ENCODE assay signal across 14 cellular contexts in genomic region chr1:231792634-231793033, GRCh38.
DNase-seq lines count a peak whose midpoint lies in the region; ATAC-seq and TF ChIP-seq lines count a peak whose summit lies in the region.
"Had no signal": no experiment of that assay in that cellular context is flagged by ENCODE, and none has a peak within 500 bp of the region (broad histone marks: within the 10 kb centered on the region; RNA-seq: fewer than 3 reads in every experiment).

No MANE protein-coding gene starts in this region.

- H3F3A ChIP-seq in SK-N-SH (replicated peaks; ENCODE audit: insufficient read depth) = no peaks in the 10 kb centered on the region

- TF ChIP-seq CTCF in SK-N-SH (IDR thresholded peaks at IDR 0.05) (no peak), spleen (IDR thresholded peaks at IDR 0.05 in 8 of 11, conservative IDR thresholded peaks at IDR 0.05 in 3 of 11) (no peak)

- TF ChIP-seq EP300 in SK-N-SH (IDR thresholded peaks at IDR 0.05; ENCODE audit: borderline replicate concordance in 1 of 2, low read depth in 1 of 2, low read length in 1 of 2) = no peak

- H3K36me3 ChIP-seq in SK-N-SH (replicated peaks in 1 of 2; ENCODE audit: control insufficient read depth in 1 of 2, insufficient read depth in 2 of 2, low read length in 1 of 2) (no peaks in the 10 kb centered on the region), spleen (peaks cover 0 to 18% (median 0%) of the 10 kb centered on the region in 6 donors)

- H3K4me3 ChIP-seq in SK-N-SH (ENCODE audit: low read depth in 2 of 2, low read length in 1 of 2) = no peak overlapping the region
- H3K4me3 ChIP-seq in spleen = no peak overlapping the region

- 35% methylated on average over 2 of the region's 2 CpGs for WGBS in SK-N-SH (ENCODE audit: low lambda C conversion rate)
- WGBS in spleen, 5 donors = 74 to 83% (median 77%) methylated on average over 2 of the region's 2 CpGs

- DNase-seq in SK-N-SH (no peak), astrocyte of the hippocampus (ENCODE audit: low read depth, low spot score) (peak; percentile 32), islet precursor cell (peak; percentile 63), retina (no peak), spleen (no peak), AG20443 (ENCODE audit: low spot score) (no peak)
- DNase-seq: ACHN; C1 segment of cervical spinal cord; Calu3; CD4-positive, alpha-beta T cell; DMS79 treated with DMSO at 0.1 percent for 48 hours; GDM1 had no signal

- no peaks in the 10 kb centered on the region for H4K20me1 ChIP-seq in SK-N-SH (ENCODE audit: insufficient read depth)

- intact Hi-C loops in spleen (cut with DNase I; ENCODE audit: low total_unique reads) = no loop called here

- H2AFZ ChIP-seq in SK-N-SH (ENCODE audit: low read depth) = no peak overlapping the region

- peak; percentile 19; the same call in 2 of the 3 replicates for ATAC-seq in SK-N-SH treated with all-trans-retinoic acid at 6 μM for 48 hours
- ATAC-seq: HCT116 had no signal

- no peak for TF ChIP-seq POLR2A in spleen (IDR thresholded peaks at IDR 0.05)

- H3K9me3 ChIP-seq in SK-N-SH (no peaks in the 10 kb centered on the region), spleen (no peaks in the 10 kb centered on the region)

- no peaks in the 10 kb centered on the region for H3K27me3 ChIP-seq in SK-N-SH (ENCODE audit: insufficient read depth)
- H3K27me3 ChIP-seq in spleen (replicated peaks in 1 of 7) = no peaks in the 10 kb centered on the region

- H3K79me2 ChIP-seq in SK-N-SH (ENCODE audit: insufficient read depth) = no peaks in the 10 kb centered on the region

- H3K4me1 ChIP-seq in SK-N-SH (ENCODE audit: control insufficient read depth in 1 of 2, insufficient read depth in 2 of 2, low read depth in 1 of 2, low read length in 1 of 2) (peaks cover 0 to 4% of the 10 kb centered on the region in 2 experiments; a peak in 1 of 4 replicates), spleen (no peaks in the 10 kb centered on the region)

- H3K9ac ChIP-seq in SK-N-SH = no peak overlapping the region

- no peak for TF ChIP-seq RAD21 in SK-N-SH (IDR thresholded peaks at IDR 0.05; ENCODE audit: low read length)

- H3K27ac ChIP-seq in SK-N-SH (ENCODE audit: low read depth in 2 of 2, low read length in 1 of 2) = no peak overlapping the region
- no peak overlapping the region for H3K27ac ChIP-seq in spleen

- no peak overlapping the region; the same call in 1 of the 2 replicates for H3K4me2 ChIP-seq in SK-N-SH

- H3K9me2 ChIP-seq in SK-N-SH = no peaks in the 10 kb centered on the region

- POLR2A ChIA-PET in SK-N-SH (lab: Yijun Ruan, JAX) = no interaction called here

- CTCF ChIA-PET in SK-N-SH (lab: Yijun Ruan, JAX) = interaction anchor here (1.2 kb wide), 2 partner anchors 37 to 225 kb away, joined by 3 read pairs; no protein-coding TSS in a partner anchor

TF ChIP-seq in SK-N-SH treated with all-trans-retinoic acid at 6 μM for 48 hours, 23 proteins besides CTCF, POLR2A, EP300 and RAD21 (continues in another document):
- TF ChIP-seq RARB (CRISPR knock-in tag; IDR thresholded peaks at IDR 0.05) = no peak
- no peak for TF ChIP-seq ISL1 (CRISPR knock-in tag; IDR thresholded peaks at IDR 0.05)
- no peak for TF ChIP-seq CSRNP3 (CRISPR knock-in tag; IDR thresholded peaks at IDR 0.05)
- TF ChIP-seq TSHZ2 (CRISPR knock-in tag; IDR thresholded peaks at IDR 0.05) = no peak
- TF ChIP-seq OSR1 (CRISPR knock-in tag; IDR thresholded peaks at IDR 0.05) = no peak
- no peak for TF ChIP-seq ZNF565 (CRISPR knock-in tag; conservative IDR thresholded peaks at IDR 0.05; ENCODE audit: low read depth)

TF ChIP-seq in SK-N-SH, 30 proteins besides CTCF, POLR2A, EP300 and RAD21:
- TF ChIP-seq, protein P1, sequence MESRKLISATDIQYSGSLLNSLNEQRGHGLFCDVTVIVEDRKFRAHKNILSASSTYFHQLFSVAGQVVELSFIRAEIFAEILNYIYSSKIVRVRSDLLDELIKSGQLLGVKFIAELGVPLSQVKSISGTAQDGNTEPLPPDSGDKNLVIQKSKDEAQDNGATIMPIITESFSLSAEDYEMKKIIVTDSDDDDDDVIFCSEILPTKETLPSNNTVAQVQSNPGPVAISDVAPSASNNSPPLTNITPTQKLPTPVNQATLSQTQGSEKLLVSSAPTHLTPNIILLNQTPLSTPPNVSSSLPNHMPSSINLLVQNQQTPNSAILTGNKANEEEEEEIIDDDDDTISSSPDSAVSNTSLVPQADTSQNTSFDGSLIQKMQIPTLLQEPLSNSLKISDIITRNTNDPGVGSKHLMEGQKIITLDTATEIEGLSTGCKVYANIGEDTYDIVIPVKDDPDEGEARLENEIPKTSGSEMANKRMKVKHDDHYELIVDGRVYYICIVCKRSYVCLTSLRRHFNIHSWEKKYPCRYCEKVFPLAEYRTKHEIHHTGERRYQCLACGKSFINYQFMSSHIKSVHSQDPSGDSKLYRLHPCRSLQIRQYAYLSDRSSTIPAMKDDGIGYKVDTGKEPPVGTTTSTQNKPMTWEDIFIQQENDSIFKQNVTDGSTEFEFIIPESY (IDR thresholded peaks at IDR 0.05; ENCODE audit: borderline replicate concordance, low read depth) = no peak
- no peak for TF ChIP-seq RFX5 (IDR thresholded peaks at IDR 0.05; ENCODE audit: low read length)
- no peak for TF ChIP-seq PBX3 (IDR thresholded peaks at IDR 0.05)
- TF ChIP-seq EZH2phosphoT487 (IDR thresholded peaks at IDR 0.05; ENCODE audit: borderline replicate concordance, low read depth) = no peak
- TF ChIP-seq REST (IDR thresholded peaks at IDR 0.05; ENCODE audit: low read depth, low read length) = no peak
- TF ChIP-seq MXI1 (IDR thresholded peaks at IDR 0.05; ENCODE audit: low read depth, low read length) = no peak
- TF ChIP-seq TAF1 (IDR thresholded peaks at IDR 0.05; ENCODE audit: borderline replicate concordance, low read depth, low read length) = no peak
- TF ChIP-seq, protein P2, sequence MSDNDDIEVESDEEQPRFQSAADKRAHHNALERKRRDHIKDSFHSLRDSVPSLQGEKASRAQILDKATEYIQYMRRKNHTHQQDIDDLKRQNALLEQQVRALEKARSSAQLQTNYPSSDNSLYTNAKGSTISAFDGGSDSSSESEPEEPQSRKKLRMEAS (IDR thresholded peaks at IDR 0.05; ENCODE audit: low read depth) = no peak
- no peak for TF ChIP-seq YY1 (IDR thresholded peaks at IDR 0.05; ENCODE audit: low read depth)
- TF ChIP-seq POLR2AphosphoS5 (IDR thresholded peaks at IDR 0.05; ENCODE audit: low read depth, low read length) = no peak
- no peak for TF ChIP-seq CHD2 (IDR thresholded peaks at IDR 0.05; ENCODE audit: low read length, partially characterized antibody)
- no peak for TF ChIP-seq FOXM1 (IDR thresholded peaks at IDR 0.05; ENCODE audit: low read depth)
- TF ChIP-seq MEF2A (IDR thresholded peaks at IDR 0.05; ENCODE audit: borderline replicate concordance, low read depth) = no peak
- TF ChIP-seq TCF12 (IDR thresholded peaks at IDR 0.05) = no peak
- TF ChIP-seq SMC3 (IDR thresholded peaks at IDR 0.05; ENCODE audit: low read depth, low read length) = no peak
- no peak for TF ChIP-seq FOSL2 (IDR thresholded peaks at IDR 0.05; ENCODE audit: borderline replicate concordance, low read depth)
- no peak for TF ChIP-seq USF1 (IDR thresholded peaks at IDR 0.05; ENCODE audit: borderline replicate concordance, low read depth)
- TF ChIP-seq ELF1 (IDR thresholded peaks at IDR 0.05) = no peak
- TF ChIP-seq GATA2 (CRISPR knock-in tag; IDR thresholded peaks at IDR 0.05) = no peak
- no peak for TF ChIP-seq TEAD4 (IDR thresholded peaks at IDR 0.05; ENCODE audit: borderline replicate concordance, insufficient read depth)

Comparison
In these comparisons a context has a peak if more than half of its experiments do, and no peak if none do; other contexts are left out.
1. DNase-seq: peak in astrocyte of the hippocampus (single experiment) and islet precursor cell (single experiment); none in SK-N-SH (single experiment), retina (single experiment), spleen (single experiment) and AG20443 (single experiment).